8 cellular contexts compared by ENCODE assay signal in genomic region chr1:87331319-87332269, GRCh38. TPM values are rescaled to one million over a fixed set of nuclear protein-coding genes. Genes with fewer than 3 reads are reported as not detected.
A peak's percentile ranks its signal among the peaks of the same experiment; 100 is the strongest.
DNase-seq lines count a peak whose midpoint lies in the region; ATAC-seq and TF ChIP-seq lines count a peak whose summit lies in the region.

No MANE protein-coding gene starts in this region.

- no peaks in the 10 kb centered on the region for H3K36me3 ChIP-seq in iPS-15b (ENCODE audit: control insufficient read depth, insufficient read depth, low read length)

- peaks cover 28% of the 10 kb centered on the region for H3K4me1 ChIP-seq in iPS-15b (ENCODE audit: control insufficient read depth, insufficient read depth, low read length)

- no TSS peak for BruUV-seq in MCF 10A (replicated peaks; lab: Mats Ljungman, UMichigan)

- peak overlapping the region; percentile 17 for H3K9ac ChIP-seq in iPS-15b (ENCODE audit: low read depth, low read length)

- no peaks in the 10 kb centered on the region for H3K27me3 Mint-ChIP-seq in MCF 10A (ENCODE audit: insufficient read depth, unreplicated experiment)

- no peaks in the 10 kb centered on the region for H3K27me3 ChIP-seq in iPS-15b (ENCODE audit: control insufficient read depth, insufficient read depth, low read length)

- ATAC-seq in sciatic nerve: peak; percentile 66
- ATAC-seq in HG03469 (IDR thresholded peaks at IDR 0.05; ENCODE audit: unreplicated experiment): no peak

- intact Hi-C loops in MCF 10A (cut with micrococcal nuclease) (loop anchor here (5.0 kb wide), 1 partner anchor 66 kb away; no protein-coding TSS in a partner anchor), sciatic nerve (cut with DNase I) (no loop called here)

- H3K9me3 ChIP-seq in iPS-15b (ENCODE audit: control insufficient read depth, insufficient read depth, low read length): no peaks in the 10 kb centered on the region

- H3K36me3 Mint-ChIP-seq in MCF 10A (ENCODE audit: insufficient read depth, unreplicated experiment): peaks cover 21% of the 10 kb centered on the region

- CTCF ChIA-PET in MCF 10A (lab: Yijun Ruan, JAX): interaction anchor here (0.6 to 2.4 kb wide), 6 partner anchors 15 to 729 kb away, joined by 3 to 16 read pairs (median 5); no protein-coding TSS in a partner anchor

- POLR2A ChIA-PET in MCF 10A (lab: Yijun Ruan, JAX): interaction anchor here (0.6 to 2.7 kb wide), 13 partner anchors 16 to 1375 kb away, joined by 3 to 15 read pairs (median 4); no protein-coding TSS in a partner anchor

- peak; percentile 19 for DNase-seq in GM19240 (ENCODE audit: insufficient read length, low spot score)
- DNase-seq in M059J (ENCODE audit: low read depth): peak; percentile 75
- peak; percentile 23 for DNase-seq in T1000 (lab: John Stamatoyannopoulos, UW)
- peak; percentile 79 for DNase-seq in MCF 10A (ENCODE audit: unreplicated experiment)
- peak; percentile 90 for DNase-seq in sciatic nerve (ENCODE audit: low spot score)

- H3K4me3 ChIP-seq in iPS-15b (ENCODE audit: low read depth, low read length): peak overlapping the region; percentile 57

- peaks cover 21% of the 10 kb centered on the region for H3K4me1 Mint-ChIP-seq in MCF 10A (ENCODE audit: insufficient read depth, unreplicated experiment)

- TF ChIP-seq CTCF in C4-2B (conservative IDR thresholded peaks at IDR 0.05): peak; percentile 20
- TF ChIP-seq CTCF in MCF 10A (IDR thresholded peaks at IDR 0.05; ENCODE audit: unreplicated experiment): no peak

- peak overlapping the region; percentile 81 for H3K27ac ChIP-seq in C4-2B

- H3K9me3 Mint-ChIP-seq in MCF 10A (ENCODE audit: unreplicated experiment): no peaks in the 10 kb centered on the region

- peak overlapping the region; percentile 87 for H3K4me3 Mint-ChIP-seq in MCF 10A (ENCODE audit: unreplicated experiment)

- H3K27ac Mint-ChIP-seq in MCF 10A (ENCODE audit: low read depth, unreplicated experiment): no peak overlapping the region

RNA-seq across cellular contexts. Expression of gene LMO4, which starts 2.9 kb away (rescaled TPM):
- 87.1 and 103 TPM in 2 replicates for total RNA-seq in M059J (2014; rRNA removed; shearing (Covaris generic))
- total RNA-seq in MCF 10A (2022): 23.4 and 29.4 TPM in 2 replicates
- total RNA-seq in sciatic nerve: 55.0 TPM

Comparison
In these comparisons a context has a peak if more than half of its experiments do, and no peak if none do; other contexts are left out.
1. DNase-seq: peak in every context shown above with its lines; median percentile 90 in sciatic nerve; 79 in MCF 10A; 75 in M059J; 23 in T1000; 19 in GM19240.